ENCODE assay signal across 1 cellular context in the genomic region with DNA sequence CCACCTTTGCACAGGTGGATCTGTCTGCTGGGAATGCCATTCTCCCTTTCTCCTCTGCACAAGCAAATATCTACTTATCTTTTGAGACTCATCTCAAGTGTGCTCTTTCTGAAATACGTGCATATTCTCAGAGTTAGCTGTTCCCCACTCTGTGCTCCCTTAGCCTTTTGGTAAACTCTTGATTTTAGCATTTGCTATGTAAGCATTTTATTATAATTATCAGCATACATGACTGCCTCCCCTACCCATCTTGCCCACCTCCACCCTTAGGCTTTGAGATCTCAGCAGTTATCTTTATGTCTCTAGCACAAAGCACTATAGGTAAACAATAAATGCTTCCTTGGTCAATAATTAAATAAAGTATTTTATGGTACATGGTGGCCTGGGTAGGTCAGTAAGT.
TF ChIP-seq lines count a peak whose summit lies in the region.

No MANE protein-coding gene starts in this region.

TF ChIP-seq in HepG2, 621 proteins besides CTCF, POLR2A, EP300 and RAD21:
- TF ChIP-seq MAFK (conservative IDR thresholded peaks at IDR 0.05 in 1 of 2, IDR thresholded peaks at IDR 0.05 in 1 of 2; ENCODE audit: low read length in 2 of 2) (peak; percentile 19 to 52; a peak in 2 of 4 replicates), FOXK2 (IDR thresholded peaks at IDR 0.05) (no peak), MAFF (IDR thresholded peaks at IDR 0.05; ENCODE audit: low read depth, low read length) (peak; percentile 45)
